8 cellular contexts compared by ENCODE assay signal in genomic region chr19:1590641-1591397, GRCh38. TPM values are rescaled to one million over a fixed set of nuclear protein-coding genes. Genes with fewer than 3 reads are reported as not detected.
DNase-seq lines count a peak whose midpoint lies in the region; ATAC-seq, FAIRE-seq and TF ChIP-seq lines count a peak whose summit lies in the region.

No MANE protein-coding gene starts in this region.

- H3K27ac Mint-ChIP-seq in central memory CD8-positive, alpha-beta T cell (ENCODE audit: low read depth) = peak overlapping the region; percentile 74

- no peak for TF ChIP-seq EP300 in A549 (IDR thresholded peaks at IDR 0.05)

- H3K27me3 ChIP-seq in PC-3 (ENCODE audit: low read length) (no peaks in the 10 kb centered on the region), muscle layer of duodenum (ENCODE audit: low read depth, low read length) (no peaks in the 10 kb centered on the region)

- H3K9me3 ChIP-seq in A549 (no peaks in the 10 kb centered on the region), PC-3 (ENCODE audit: low read length) (no peaks in the 10 kb centered on the region), muscle layer of duodenum (ENCODE audit: control insufficient read depth in 1 of 2, low read length in 2 of 2) (no peaks in the 10 kb centered on the region)

- no peaks in the 10 kb centered on the region for H3K9me3 Mint-ChIP-seq in central memory CD8-positive, alpha-beta T cell

- no peaks in the 10 kb centered on the region for H3K27me3 Mint-ChIP-seq in central memory CD8-positive, alpha-beta T cell

- TF ChIP-seq CTCF in A549 (IDR thresholded peaks at IDR 0.05) (peak; percentile 21; the same call in 1 of the 3 replicates), GM12874 (IDR thresholded peaks at IDR 0.05; ENCODE audit: insufficient read depth, low read depth, low read length) (peak; percentile 66), PC-3 (conservative IDR thresholded peaks at IDR 0.05; ENCODE audit: low read depth, low read length) (peak; percentile 27; the same call in 1 of the 2 replicates)

- H3K4me2 ChIP-seq in A549 (peak overlapping the region; percentile 72), PC-3 (ENCODE audit: low read length) (peak overlapping the region; percentile 97)

- POLR2A ChIA-PET in A549 (lab: Yijun Ruan, JAX) = interaction anchor here (0.6 kb wide), 1 partner anchor 373 kb away, joined by 5 read pairs; no protein-coding TSS in a partner anchor
- POLR2A ChIA-PET in PC-3 (lab: Charles Lee; ENCODE audit: unreplicated experiment) = no interaction called here

- FAIRE-seq in A549 (lab: Jason Lieb, UNC) = no peak

- H4K20me1 ChIP-seq in PC-3 (ENCODE audit: low read length) = no peaks in the 10 kb centered on the region

- peak overlapping the region; percentile 97 to 99 for H3K27ac ChIP-seq in A549
- peak overlapping the region; percentile 86; the same call in 1 of the 2 replicates for H3K27ac ChIP-seq in PC-3 (ENCODE audit: low read length)
- H3K27ac ChIP-seq in muscle layer of duodenum (ENCODE audit: low read length) = peak overlapping the region; percentile 82

- no peak for TF ChIP-seq POLR2A in A549 (IDR thresholded peaks at IDR 0.05; ENCODE audit: low read length)

- peaks cover 10% of the 10 kb centered on the region for H3K36me3 Mint-ChIP-seq in central memory CD8-positive, alpha-beta T cell (ENCODE audit: insufficient read depth)

- DNase-seq in A549 (ENCODE audit: low read depth in 1 of 2, low spot score in 1 of 2) (peak in 1 of 2 experiments; percentile 33), PC-3 (no peak), NCI-H748 (lab: John Stamatoyannopoulos, UW; ENCODE audit: unreplicated experiment) (no peak), GDM1 (lab: John Stamatoyannopoulos, UW) (no peak), foreskin melanocyte (no peak)
- no peak for DNase-seq in central memory CD8-positive, alpha-beta T cell (ENCODE audit: low spot score in 2 of 2)

- no TSS peak for BruUV-seq in PC-3 (replicated peaks; lab: Mats Ljungman, UMichigan)

- H3K9me2 ChIP-seq in PC-3 (replicated peaks; ENCODE audit: low read length) = no peaks in the 10 kb centered on the region

- H3K4me1 ChIP-seq in A549 = peaks cover 21% of the 10 kb centered on the region
- H3K4me1 ChIP-seq in PC-3 (ENCODE audit: insufficient read depth, low read length) = 0 out of 2 replicates have a peak, but pooled peaks cover 12% of the 10 kb centered on the region
- peaks cover 5 to 17% of the 10 kb centered on the region in 2 donors for H3K4me1 ChIP-seq in muscle layer of duodenum (ENCODE audit: control insufficient read depth in 1 of 2, insufficient read depth in 2 of 2, low read length in 2 of 2)

- H3K9ac ChIP-seq in PC-3 (ENCODE audit: low read length) = peak overlapping the region; percentile 100

- H2AFZ ChIP-seq in PC-3 (ENCODE audit: low read length) = no peak overlapping the region

- intact Hi-C loops in PC-3 (cut with micrococcal nuclease) = no loop called here

- peak; percentile 8 to 25; a peak in 2 of 5 replicates for TF ChIP-seq RAD21 in A549 (conservative IDR thresholded peaks at IDR 0.05 in 1 of 2, IDR thresholded peaks at IDR 0.05 in 1 of 2)

- H3K4me3 ChIP-seq in A549 (peak overlapping the region; percentile 93), PC-3 (ENCODE audit: low read length) (peak overlapping the region; percentile 96), muscle layer of duodenum (ENCODE audit: low read depth in 1 of 2, low read length in 2 of 2) (peak overlapping the region; percentile 77 to 82)

- ATAC-seq in A549 (peak; percentile 51 to 73; a peak in 3 of 6 replicates), PC-3 (peak; percentile 14; the same call in 1 of the 2 replicates)
- no peak for ATAC-seq in central memory CD8-positive, alpha-beta T cell (replicated peaks; ENCODE audit: extremely low read depth, poor library complexity, severe bottlenecking)

- H3F3A ChIP-seq in PC-3 (ENCODE audit: low read length, unreplicated experiment) = no peaks in the 10 kb centered on the region

- H3K36me3 ChIP-seq in PC-3 (ENCODE audit: low read depth, low read length) (no peaks in the 10 kb centered on the region), muscle layer of duodenum (ENCODE audit: control insufficient read depth in 1 of 2, insufficient read depth in 2 of 2, low read length in 2 of 2) (no peaks in the 10 kb centered on the region)

- peaks cover 47% of the 10 kb centered on the region for H3K79me2 ChIP-seq in PC-3 (ENCODE audit: low read length)

- CTCF ChIA-PET in A549 (lab: Yijun Ruan, JAX) (interaction anchor here (0.7 to 1.7 kb wide), 16 partner anchors 8 to 235 kb away, joined by 3 to 6 read pairs (median 4); no protein-coding TSS in a partner anchor), PC-3 (lab: Charles Lee) (interaction anchor here (0.9 to 1.0 kb wide), 2 partner anchors 44 to 83 kb away, joined by 3 read pairs; no protein-coding TSS in a partner anchor)

- WGBS in A549 (ENCODE audit: missing lambda C conversion rate) = 13% methylated on average over 9 of the region's 10 CpGs

- peak overlapping the region; percentile 85 for H3K4me3 Mint-ChIP-seq in central memory CD8-positive, alpha-beta T cell

- peaks cover 11% of the 10 kb centered on the region for H3K4me1 Mint-ChIP-seq in central memory CD8-positive, alpha-beta T cell

TF ChIP-seq in A549, 52 proteins besides CTCF, POLR2A, EP300 and RAD21:
- no peak for TF ChIP-seq GATA3 (IDR thresholded peaks at IDR 0.05; ENCODE audit: borderline replicate concordance)
- TF ChIP-seq KDM1A (IDR thresholded peaks at IDR 0.05; ENCODE audit: low read depth) = no peak
- TF ChIP-seq ZFP36 (IDR thresholded peaks at IDR 0.05; ENCODE audit: borderline replicate concordance, partially characterized antibody) = no peak
- TF ChIP-seq HMGXB4 (CRISPR knock-in tag; IDR thresholded peaks at IDR 0.05; ENCODE audit: borderline replicate concordance) = no peak
- TF ChIP-seq JUN (IDR thresholded peaks at IDR 0.05) = no peak
- TF ChIP-seq HES2 (IDR thresholded peaks at IDR 0.05) = no peak
- no peak for TF ChIP-seq RCOR1 (IDR thresholded peaks at IDR 0.05; ENCODE audit: low read depth, low read length)
- no peak for TF ChIP-seq MAZ (IDR thresholded peaks at IDR 0.05; ENCODE audit: borderline replicate concordance, low read depth, low read length)
- no peak for TF ChIP-seq SREBF2 (IDR thresholded peaks at IDR 0.05)
- no peak for TF ChIP-seq HOXB13 (CRISPR knock-in tag; IDR thresholded peaks at IDR 0.05; ENCODE audit: low read depth)
- TF ChIP-seq NFE2L2 (conservative IDR thresholded peaks at IDR 0.05; ENCODE audit: low read length) = no peak
- no peak for TF ChIP-seq E2F6 (IDR thresholded peaks at IDR 0.05; ENCODE audit: borderline replicate concordance, low read depth)
- TF ChIP-seq FOSL2 (IDR thresholded peaks at IDR 0.05) = no peak
- TF ChIP-seq FOSL2 (CRISPR knock-in tag; IDR thresholded peaks at IDR 0.05) = no peak
- TF ChIP-seq FOSB (CRISPR knock-in tag; IDR thresholded peaks at IDR 0.05) = no peak
- no peak for TF ChIP-seq BHLHE40 (IDR thresholded peaks at IDR 0.05; ENCODE audit: low read depth, low read length)
- no peak for TF ChIP-seq CEBPB (IDR thresholded peaks at IDR 0.05)
- no peak for TF ChIP-seq SMC3 (IDR thresholded peaks at IDR 0.05)
- no peak for TF ChIP-seq FOXS1 (CRISPR knock-in tag; IDR thresholded peaks at IDR 0.05)

RNA-seq across cellular contexts. Expression of gene MBD3, which starts 1.8 kb away (rescaled TPM):
- polyA plus RNA-seq in A549 (2011; rRNA removed) (22.7 and 23.3 TPM in 2 replicates), A549 (2017; fragmentation: RNase III; extraction: RNeasy Plus Mini Kit Qiagen cat#74134 plus additional on column Dnase treatment) (35.1 to 41.4 TPM (median 39.2 TPM) in 3 replicates)
- 50.2 and 74.9 TPM in 2 replicates for polyA plus RNA-seq in A549 (2012; cell fraction: cytosol; rRNA removed)
- 112 and 145 TPM in 2 replicates for polyA plus RNA-seq in A549 (2012; cell fraction: nucleus; rRNA removed)
- 24.3 and 28.8 TPM in 2 replicates for polyA minus RNA-seq in A549 (2011; rRNA and poly(A)+ RNA removed)
- 131 and 164 TPM in 2 replicates for total RNA-seq in PC-3 (2014; rRNA removed)

RNA-seq across cellular contexts. Expression of gene UQCR11, which starts 14.4 kb away (rescaled TPM):
- 111 and 136 TPM in 2 replicates for polyA plus RNA-seq in A549 (2011; rRNA removed)
- polyA plus RNA-seq in A549 (2012; cell fraction: cytosol; rRNA removed) = 193 and 197 TPM in 2 replicates
- polyA plus RNA-seq in A549 (2012; cell fraction: nucleus; rRNA removed) = 82.8 and 84.5 TPM in 2 replicates
- 152 to 167 TPM (median 159 TPM) in 3 replicates for polyA plus RNA-seq in A549 (2017; fragmentation: RNase III; extraction: RNeasy Plus Mini Kit Qiagen cat#74134 plus additional on column Dnase treatment)
- 19.2 and 23.4 TPM in 2 replicates for polyA minus RNA-seq in A549 (2011; rRNA and poly(A)+ RNA removed)
- 148 and 157 TPM in 2 replicates for total RNA-seq in PC-3 (2014; rRNA removed)

RNA-seq across cellular contexts. Expression of gene MEX3D, which starts 22.7 kb away (rescaled TPM):
- 1.4 and 2.1 TPM in 2 replicates for polyA plus RNA-seq in A549 (2011; rRNA removed)
- polyA plus RNA-seq in A549 (2012; cell fraction: cytosol; rRNA removed) = 6.7 and 13.1 TPM in 2 replicates
- polyA plus RNA-seq in A549 (2012; cell fraction: nucleus; rRNA removed) = 5.6 and 10.5 TPM in 2 replicates
- polyA plus RNA-seq in A549 (2017; fragmentation: RNase III; extraction: RNeasy Plus Mini Kit Qiagen cat#74134 plus additional on column Dnase treatment) = 6.6 to 7.5 TPM (median 7.1 TPM) in 3 replicates
- polyA minus RNA-seq in A549 (2011; rRNA and poly(A)+ RNA removed) = 2.9 and 4.6 TPM in 2 replicates
- total RNA-seq in PC-3 (2014; rRNA removed) = 64.0 and 89.2 TPM in 2 replicates
